Comparison of ENCODE assay signal across 11 cellular contexts in the genomic region with DNA sequence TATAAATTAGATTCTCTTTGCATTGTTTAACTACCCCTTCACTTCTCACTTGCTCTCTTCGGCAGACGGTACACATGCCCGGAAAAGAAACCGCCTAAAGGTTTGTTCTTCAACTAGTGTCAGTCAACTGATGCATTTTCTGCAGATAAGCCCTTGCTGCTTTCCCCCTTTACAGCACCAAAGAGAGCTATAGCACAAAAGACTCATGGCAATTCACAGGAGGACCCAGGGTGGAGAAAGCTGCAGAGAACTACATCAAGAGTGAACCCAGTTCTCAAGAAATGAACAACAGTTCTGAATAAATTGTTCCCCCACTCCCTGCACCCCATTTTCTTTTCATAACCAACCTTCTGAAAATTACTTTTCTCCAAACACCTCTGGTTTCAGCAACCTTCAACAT. TPM values are rescaled to one million over a fixed set of nuclear protein-coding genes. Genes with fewer than 3 reads are reported as not detected.
DNase-seq lines count a peak whose midpoint lies in the region; ATAC-seq and TF ChIP-seq lines count a peak whose summit lies in the region.
"Had no signal": no experiment of that assay in that cellular context is flagged by ENCODE, and none has a peak within 500 bp of the region (broad histone marks: within the 10 kb centered on the region; RNA-seq: fewer than 3 reads in every experiment).

No MANE protein-coding gene starts in this region.

- H2BK12ac ChIP-seq in trophoblast cell (ENCODE audit: low read length), result no peak overlapping the region

- no peak overlapping the region for H3K14ac ChIP-seq in trophoblast cell (ENCODE audit: low read length)

- in situ Hi-C loops in GM13976 (cut with MboI; ENCODE audit: low sequenced_read_pairs, unreplicated experiment), result no loop called here

- no peaks in the 10 kb centered on the region for H3K4me1 ChIP-seq in trophoblast cell (ENCODE audit: control insufficient read depth in 1 of 2, insufficient read depth in 2 of 2, low read length in 2 of 2)

- no peak overlapping the region for H3K9ac ChIP-seq in trophoblast cell (ENCODE audit: low read length)

- H3K9me3 Mint-ChIP-seq in activated CD4-positive, alpha-beta T cell treated with anti-CD3 and anti-CD28 coated beads, Interleukin-2, amount 10 ng/mL, durations not matched to agents 7 days and 5 days, result no peaks in the 10 kb centered on the region
- no peaks in the 10 kb centered on the region for H3K9me3 Mint-ChIP-seq in T-helper 2 cell treated with Interferon-gamma antibody and Interleukin-4, amounts not matched to agents 5 μg/mL and 100 μg/mL, for 36 hours
- H3K9me3 Mint-ChIP-seq: nephron had no signal

- no peak overlapping the region for H3K23ac ChIP-seq in trophoblast cell (ENCODE audit: low read length)

- H3K79me2 ChIP-seq in trophoblast cell (ENCODE audit: control insufficient read depth, insufficient read depth, low read length, poor library complexity), result no peaks in the 10 kb centered on the region

- H2BK5ac ChIP-seq in trophoblast cell (ENCODE audit: low read depth, low read length, poor library complexity), result peak overlapping the region; percentile 37

- H3K27me3 Mint-ChIP-seq in activated CD4-positive, alpha-beta T cell treated with anti-CD3 and anti-CD28 coated beads, Interleukin-2, amount 10 ng/mL, durations not matched to agents 7 days and 5 days, result no peaks in the 10 kb centered on the region
- no peaks in the 10 kb centered on the region for H3K27me3 Mint-ChIP-seq in T-helper 2 cell treated with Interferon-gamma antibody and Interleukin-4, amounts not matched to agents 5 μg/mL and 100 μg/mL, for 36 hours (ENCODE audit: low read depth)

- H3K27me3 ChIP-seq in trophoblast cell (ENCODE audit: insufficient read depth, low read length), result no peaks in the 10 kb centered on the region

- H3K9me3 ChIP-seq in trophoblast cell (ENCODE audit: insufficient read depth, low read depth, low read length), result no peaks in the 10 kb centered on the region
- H3K9me3 ChIP-seq: A549 had no signal

- POLR2A ChIA-PET in activated CD4-positive, alpha-beta T cell treated with anti-CD3 and anti-CD28 coated beads, Interleukin-2, amount 10 ng/mL, durations not matched to agents 7 days and 5 days (lab: Charles Lee), result interaction anchor here (1.4 kb wide), 1 partner anchor 10 kb away, joined by 9 read pairs; a partner anchor contains a TSS

- H3K36me3 ChIP-seq in trophoblast cell (ENCODE audit: control insufficient read depth in 1 of 2, insufficient read depth in 2 of 2, low read length in 2 of 2), result peaks cover 13 to 33% of the 10 kb centered on the region in 2 experiments

- DNase-seq in activated CD4-positive, alpha-beta T cell treated with anti-CD3 and anti-CD28 coated beads, Interleukin-2, amount 10 ng/mL, durations not matched to agents 7 days and 5 days, result no peak
- no peak for DNase-seq in activated CD4-positive, alpha-beta T cell treated with anti-CD3 and anti-CD28 coated beads, Interleukin-2, amount 50 U/mL, for 1 hour
- peak; percentile 43 for DNase-seq in T-helper 2 cell treated with Interferon-gamma antibody and Interleukin-4, amounts not matched to agents 5 μg/mL and 100 μg/mL, for 36 hours (ENCODE audit: low spot score)
- DNase-seq in trophoblast cell (no peak), HuH-7.5 (ENCODE audit: low spot score) (no peak), mucosa of gallbladder (ENCODE audit: low spot score) (no peak), GM13976 (ENCODE audit: low spot score) (no peak)
- DNase-seq: DND-41 had no signal

- peak overlapping the region; percentile 83 for H3K27ac Mint-ChIP-seq in activated CD4-positive, alpha-beta T cell treated with anti-CD3 and anti-CD28 coated beads, Interleukin-2, amount 10 ng/mL, durations not matched to agents 7 days and 5 days
- H3K27ac Mint-ChIP-seq in T-helper 2 cell treated with Interferon-gamma antibody and Interleukin-4, amounts not matched to agents 5 μg/mL and 100 μg/mL, for 36 hours, result peak overlapping the region; percentile 86
- H3K27ac Mint-ChIP-seq: nephron had no signal

- H3K36me3 Mint-ChIP-seq in activated CD4-positive, alpha-beta T cell treated with anti-CD3 and anti-CD28 coated beads, Interleukin-2, amount 10 ng/mL, durations not matched to agents 7 days and 5 days (ENCODE audit: low read depth), result peaks cover 77% of the 10 kb centered on the region
- peaks cover 84% of the 10 kb centered on the region for H3K36me3 Mint-ChIP-seq in T-helper 2 cell treated with Interferon-gamma antibody and Interleukin-4, amounts not matched to agents 5 μg/mL and 100 μg/mL, for 36 hours (ENCODE audit: low read depth)

- peak overlapping the region; percentile 38 for H3K4me3 Mint-ChIP-seq in activated CD4-positive, alpha-beta T cell treated with anti-CD3 and anti-CD28 coated beads, Interleukin-2, amount 10 ng/mL, durations not matched to agents 7 days and 5 days
- H3K4me3 Mint-ChIP-seq in T-helper 2 cell treated with Interferon-gamma antibody and Interleukin-4, amounts not matched to agents 5 μg/mL and 100 μg/mL, for 36 hours, result peak overlapping the region; percentile 65
- H3K4me3 Mint-ChIP-seq: nephron had no signal

- H3K18ac ChIP-seq in trophoblast cell (ENCODE audit: low read length), result no peak overlapping the region

- no peak overlapping the region for H4K12ac ChIP-seq in trophoblast cell (ENCODE audit: low read depth, low read length)

- H3K4me3 ChIP-seq in trophoblast cell (ENCODE audit: low read depth, low read length), result no peak overlapping the region
- H3K4me3 ChIP-seq: A549 had no signal

- ATAC-seq in GM21786 (IDR thresholded peaks at IDR 0.05; ENCODE audit: unreplicated experiment), result peak; percentile 3
- ATAC-seq: A549 had no signal

- no peak overlapping the region for H3K4me2 ChIP-seq in trophoblast cell (ENCODE audit: low read length)
- H3K4me2 ChIP-seq: A549 had no signal

- no peak overlapping the region for H3K4ac ChIP-seq in trophoblast cell (ENCODE audit: low read depth, low read length)

- no peak overlapping the region for H2AFZ ChIP-seq in trophoblast cell (ENCODE audit: insufficient read depth, low read length, poor library complexity)

- no peak overlapping the region for H4K8ac ChIP-seq in trophoblast cell (ENCODE audit: low read depth, low read length)

- no peak for TF ChIP-seq CTCF in GM13976 (IDR thresholded peaks at IDR 0.05; ENCODE audit: borderline replicate concordance, control extremely low read depth, extremely low read depth, insufficient read depth, missing control alignments)

- H3K27ac ChIP-seq in trophoblast cell (ENCODE audit: low read depth, low read length), result no peak overlapping the region
- H3K27ac ChIP-seq: A549 had no signal

- H4K91ac ChIP-seq in trophoblast cell (ENCODE audit: low read depth, low read length), result no peak overlapping the region

- H3K79me1 ChIP-seq in trophoblast cell (ENCODE audit: low read length), result no peaks in the 10 kb centered on the region

- H2BK120ac ChIP-seq in trophoblast cell (ENCODE audit: insufficient read depth, low read length, poor library complexity), result no peak overlapping the region

- H3K4me1 Mint-ChIP-seq in activated CD4-positive, alpha-beta T cell treated with anti-CD3 and anti-CD28 coated beads, Interleukin-2, amount 10 ng/mL, durations not matched to agents 7 days and 5 days, result peaks cover 69% of the 10 kb centered on the region
- peaks cover 58% of the 10 kb centered on the region for H3K4me1 Mint-ChIP-seq in T-helper 2 cell treated with Interferon-gamma antibody and Interleukin-4, amounts not matched to agents 5 μg/mL and 100 μg/mL, for 36 hours (ENCODE audit: low read depth)

- no peak overlapping the region for H2AK5ac ChIP-seq in trophoblast cell (ENCODE audit: low read length)

- WGBS in trophoblast cell (ENCODE audit: extremely low coverage, insufficient coverage, insufficient read length), result no CpG with 5 or more reads among the region's 4 CpGs

- CTCF ChIA-PET in activated CD4-positive, alpha-beta T cell treated with anti-CD3 and anti-CD28 coated beads, Interleukin-2, amount 10 ng/mL, durations not matched to agents 7 days and 5 days (lab: Charles Lee), result interaction anchor here (1.2 to 1.7 kb wide), 6 partner anchors 9 to 186 kb away, joined by 3 to 7 read pairs (median 4); a partner anchor contains a TSS

RNA-seq across cellular contexts. Expression of a gene that starts 8.9 kb away (rescaled TPM):
- 100 to 1,000 TPM; 270 to 275 TPM for total RNA-seq in activated CD4-positive, alpha-beta T cell treated with anti-CD3 and anti-CD28 coated beads, Interleukin-2, amount 10 ng/mL, durations not matched to agents 7 days and 5 days
- 180 and 183 TPM in 2 replicates for polyA plus RNA-seq in trophoblast cell (2013)
- total RNA-seq in mucosa of gallbladder, result 606 TPM
